In the genomic region with DNA sequence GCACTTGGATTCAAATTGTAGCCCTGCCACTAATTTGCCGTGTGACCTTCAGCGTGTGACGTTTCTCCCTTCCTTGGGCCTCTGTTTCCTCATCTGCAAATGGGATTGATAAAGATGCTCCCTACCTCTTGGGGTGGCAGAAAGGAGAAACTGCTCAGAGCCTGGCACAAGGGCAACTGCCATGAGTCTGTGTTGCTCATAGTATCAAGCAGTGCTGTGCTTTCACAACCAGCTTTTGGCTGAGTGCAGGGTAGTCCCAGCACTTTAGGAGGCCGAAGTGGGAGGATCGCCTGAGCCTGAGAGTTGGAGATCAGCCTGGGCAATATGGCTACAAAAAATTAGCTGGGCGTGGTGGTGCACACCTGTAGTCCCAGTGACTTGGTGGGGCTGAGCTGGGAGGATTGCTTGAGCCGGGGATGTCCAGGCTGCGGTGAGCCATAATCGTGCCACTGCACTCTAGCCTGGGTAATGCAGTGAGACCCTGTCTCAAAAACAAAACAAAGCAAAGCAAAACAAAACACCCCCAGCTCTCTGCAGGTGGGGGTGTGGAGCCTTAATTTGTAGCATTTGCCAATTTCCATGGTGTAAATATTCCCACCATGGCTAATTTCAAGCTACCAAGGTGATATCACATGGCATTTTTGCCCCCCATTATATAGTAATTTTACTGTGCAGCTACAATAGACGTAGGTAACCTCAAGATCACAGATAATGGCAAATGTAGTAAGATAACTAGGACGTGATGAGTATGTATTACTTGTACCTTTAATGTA, we compare ENCODE assay signal across 14 cellular contexts. TPM values are rescaled to one million over a fixed set of nuclear protein-coding genes. Genes with fewer than 3 reads are reported as not detected.
DNase-seq lines count a peak whose midpoint lies in the region; ATAC-seq and TF ChIP-seq lines count a peak whose summit lies in the region.
"Had no signal": no experiment of that assay in that cellular context is flagged by ENCODE, and none has a peak within 500 bp of the region (broad histone marks: within the 10 kb centered on the region; RNA-seq: fewer than 3 reads in every experiment).

No MANE protein-coding gene starts in this region.

- no peaks in the 10 kb centered on the region for H3F3A ChIP-seq in smooth muscle cell (ENCODE audit: low read depth)

- peak overlapping the region; percentile 77 for H3K4me2 ChIP-seq in OCI-LY3 (ENCODE audit: low read length)
- H3K4me2 ChIP-seq in smooth muscle cell, result no peak overlapping the region

- H3K4me3 ChIP-seq in OCI-LY3 (ENCODE audit: low read length) (peak overlapping the region; percentile 78; the same call in 1 of the 2 replicates), epithelial cell of esophagus (ENCODE audit: low read length) (no peak overlapping the region), smooth muscle cell (no peak overlapping the region)

- no peak for TF ChIP-seq CTCF in natural killer cell (IDR thresholded peaks at IDR 0.05)
- no peak for TF ChIP-seq CTCF in OCI-LY3 (IDR thresholded peaks at IDR 0.05; ENCODE audit: low read depth, low read length)
- TF ChIP-seq CTCF in epithelial cell of esophagus (IDR thresholded peaks at IDR 0.05; ENCODE audit: insufficient read depth, low read depth, low read length, missing control alignments), result no peak
- TF ChIP-seq CTCF in smooth muscle cell (IDR thresholded peaks at IDR 0.05; ENCODE audit: borderline replicate concordance, insufficient read depth, poor library complexity, severe bottlenecking), result no peak

- H3K27ac ChIP-seq in OCI-LY3 (ENCODE audit: low read length) (no peak overlapping the region), smooth muscle cell (ENCODE audit: low read depth) (no peak overlapping the region)
- H3K27ac ChIP-seq: cardiac muscle cell had no signal

- H3K36me3 Mint-ChIP-seq in natural killer cell, result no peaks in the 10 kb centered on the region
- no peaks in the 10 kb centered on the region for H3K36me3 Mint-ChIP-seq in natural killer cell treated with Interleukin-12 subunit alpha and Interleukin-12 subunit beta and Interleukin-15 and Interleukin-18, amount 100 ng/mL, for 72 hours

- H3K36me3 ChIP-seq in OCI-LY3 (replicated peaks; ENCODE audit: low read depth, low read length) (no peaks in the 10 kb centered on the region), smooth muscle cell (ENCODE audit: low read depth) (no peaks in the 10 kb centered on the region)
- H3K36me3 ChIP-seq: cardiac muscle cell had no signal

- 0 out of 2 replicates have a peak overlapping the region, but pooled peaks have one; percentile 10 for H2AFZ ChIP-seq in OCI-LY3 (ENCODE audit: low read depth, low read length)
- H2AFZ ChIP-seq in smooth muscle cell (ENCODE audit: low read depth), result no peak overlapping the region

- WGBS in smooth muscle cell (ENCODE audit: low lambda C conversion rate), result 68% methylated on average over 11 of the region's 11 CpGs

- DNase-seq in natural killer cell (no peak), epithelial cell of esophagus (ENCODE audit: low read depth) (peak; percentile 35), smooth muscle cell (lab: John Stamatoyannopoulos, UW; ENCODE audit: unreplicated experiment) (no peak)
- DNase-seq in natural killer cell treated with Interleukin-12 subunit alpha and Interleukin-12 subunit beta and Interleukin-15 and Interleukin-18, amount 100 ng/mL, for 72 hours (ENCODE audit: low spot score), result no peak
- DNase-seq: HFFc6, NCI-H2081 treated with DMSO at 0.1 percent for 48 hours, NCI-H774 had no signal

- peaks cover 36 to 43% of the 10 kb centered on the region in 2 donors for H3K4me1 Mint-ChIP-seq in natural killer cell
- H3K4me1 Mint-ChIP-seq in natural killer cell treated with Interleukin-12 subunit alpha and Interleukin-12 subunit beta and Interleukin-15 and Interleukin-18, amount 100 ng/mL, for 72 hours (ENCODE audit: low read depth in 2 of 2), result peaks cover 26 to 29% of the 10 kb centered on the region in 2 donors

- H3K4me3 Mint-ChIP-seq in natural killer cell, result peak overlapping the region; percentile 69
- no peak overlapping the region for H3K4me3 Mint-ChIP-seq in natural killer cell treated with Interleukin-12 subunit alpha and Interleukin-12 subunit beta and Interleukin-15 and Interleukin-18, amount 100 ng/mL, for 72 hours

- peaks cover 0 to 5% of the 10 kb centered on the region in 2 donors for H3K27me3 Mint-ChIP-seq in natural killer cell (ENCODE audit: low read depth in 2 of 2)
- peaks cover 3 to 7% of the 10 kb centered on the region in 2 donors for H3K27me3 Mint-ChIP-seq in natural killer cell treated with Interleukin-12 subunit alpha and Interleukin-12 subunit beta and Interleukin-15 and Interleukin-18, amount 100 ng/mL, for 72 hours

- intact Hi-C loops in natural killer cell (cut with micrococcal nuclease), result loop anchor here (5.0 kb wide), 1 partner anchor 347 kb away; no protein-coding TSS in a partner anchor

- H3K9me3 Mint-ChIP-seq in natural killer cell, result no peaks in the 10 kb centered on the region
- H3K9me3 Mint-ChIP-seq in natural killer cell treated with Interleukin-12 subunit alpha and Interleukin-12 subunit beta and Interleukin-15 and Interleukin-18, amount 100 ng/mL, for 72 hours, result no peaks in the 10 kb centered on the region
- H3K9me3 Mint-ChIP-seq: HFFc6 had no signal

- H3K9me3 ChIP-seq in OCI-LY3 (ENCODE audit: insufficient read depth, low read length) (no peaks in the 10 kb centered on the region), smooth muscle cell (replicated peaks; ENCODE audit: low read depth) (no peaks in the 10 kb centered on the region)

- no peaks in the 10 kb centered on the region; the same call in 1 of the 2 replicates for H3K27me3 ChIP-seq in OCI-LY3 (ENCODE audit: low read depth, low read length)
- no peaks in the 10 kb centered on the region for H3K27me3 ChIP-seq in smooth muscle cell (ENCODE audit: low read depth)
- H3K27me3 ChIP-seq: cardiac muscle cell had no signal

- H4K20me1 ChIP-seq in OCI-LY3 (ENCODE audit: insufficient read depth, low read length), result peaks cover 13% of the 10 kb centered on the region; the same call in 1 of the 2 replicates
- H4K20me1 ChIP-seq in smooth muscle cell (ENCODE audit: low read depth), result peaks cover 27% of the 10 kb centered on the region

- H3K9ac ChIP-seq in OCI-LY3 (ENCODE audit: low read length) (no peak overlapping the region), smooth muscle cell (ENCODE audit: low read depth) (no peak overlapping the region)

- no peak for ATAC-seq in natural killer cell
- no peak for ATAC-seq in natural killer cell treated with Interleukin-12 subunit alpha and Interleukin-12 subunit beta and Interleukin-15 and Interleukin-18, amount 100 ng/mL, for 72 hours
- ATAC-seq in HG03378 (IDR thresholded peaks at IDR 0.05; ENCODE audit: unreplicated experiment), result no peak
- no peak for ATAC-seq in GM21423 (IDR thresholded peaks at IDR 0.05; ENCODE audit: unreplicated experiment)
- no peak for ATAC-seq in GM21515 (IDR thresholded peaks at IDR 0.05; ENCODE audit: unreplicated experiment)

- H3K79me2 ChIP-seq in OCI-LY3 (ENCODE audit: low read length) (peaks cover 26% of the 10 kb centered on the region), smooth muscle cell (ENCODE audit: low read depth) (peaks cover 33% of the 10 kb centered on the region)

- peak overlapping the region in 1 of 2 donors; percentile 38 for H3K27ac Mint-ChIP-seq in natural killer cell
- no peak overlapping the region for H3K27ac Mint-ChIP-seq in natural killer cell treated with Interleukin-12 subunit alpha and Interleukin-12 subunit beta and Interleukin-15 and Interleukin-18, amount 100 ng/mL, for 72 hours
- H3K27ac Mint-ChIP-seq: HFFc6 had no signal

- peaks cover 18% of the 10 kb centered on the region for H3K4me1 ChIP-seq in OCI-LY3 (ENCODE audit: low read length)
- H3K4me1 ChIP-seq in smooth muscle cell (ENCODE audit: low read depth), result no peaks in the 10 kb centered on the region

RNA-seq across cellular contexts. Expression of gene MARK4, which starts 1.6 kb away (rescaled TPM):
- 10 to 100 TPM; 50.4 to 53.6 (median 51.4) TPM for total RNA-seq in natural killer cell
- total RNA-seq in natural killer cell treated with Interleukin-12 subunit alpha and Interleukin-12 subunit beta and Interleukin-15 and Interleukin-18, amount 100 ng/mL, for 72 hours, result 10 to 100 TPM; 31.4 to 42.5 TPM
- total RNA-seq in smooth muscle cell, result 20.0 and 23.0 TPM in 2 replicates
- 15.6 and 21.9 TPM in 2 replicates for polyA plus RNA-seq in smooth muscle cell

RNA-seq across cellular contexts. Expression of gene EXOC3L2, which starts 4.2 kb away (rescaled TPM):
- total RNA-seq in natural killer cell (under 1 TPM in 2 of 3 donors, not detected in 1; 0.16 to 0.23 TPM), smooth muscle cell (0.76 and 1.8 TPM in 2 replicates)
- total RNA-seq in natural killer cell treated with Interleukin-12 subunit alpha and Interleukin-12 subunit beta and Interleukin-15 and Interleukin-18, amount 100 ng/mL, for 72 hours, result not detected
- polyA plus RNA-seq in smooth muscle cell, result 6.0 and 7.5 TPM in 2 replicates
- total RNA-seq: frontal cortex; T-helper 2 cell treated with Interferon-gamma antibody and Interleukin-4, amounts not matched to agents 100 ng/mL and 5 ng/mL, for 36 hours had no signal
